ENCODE assay signal across 8 cellular contexts in the genomic region with DNA sequence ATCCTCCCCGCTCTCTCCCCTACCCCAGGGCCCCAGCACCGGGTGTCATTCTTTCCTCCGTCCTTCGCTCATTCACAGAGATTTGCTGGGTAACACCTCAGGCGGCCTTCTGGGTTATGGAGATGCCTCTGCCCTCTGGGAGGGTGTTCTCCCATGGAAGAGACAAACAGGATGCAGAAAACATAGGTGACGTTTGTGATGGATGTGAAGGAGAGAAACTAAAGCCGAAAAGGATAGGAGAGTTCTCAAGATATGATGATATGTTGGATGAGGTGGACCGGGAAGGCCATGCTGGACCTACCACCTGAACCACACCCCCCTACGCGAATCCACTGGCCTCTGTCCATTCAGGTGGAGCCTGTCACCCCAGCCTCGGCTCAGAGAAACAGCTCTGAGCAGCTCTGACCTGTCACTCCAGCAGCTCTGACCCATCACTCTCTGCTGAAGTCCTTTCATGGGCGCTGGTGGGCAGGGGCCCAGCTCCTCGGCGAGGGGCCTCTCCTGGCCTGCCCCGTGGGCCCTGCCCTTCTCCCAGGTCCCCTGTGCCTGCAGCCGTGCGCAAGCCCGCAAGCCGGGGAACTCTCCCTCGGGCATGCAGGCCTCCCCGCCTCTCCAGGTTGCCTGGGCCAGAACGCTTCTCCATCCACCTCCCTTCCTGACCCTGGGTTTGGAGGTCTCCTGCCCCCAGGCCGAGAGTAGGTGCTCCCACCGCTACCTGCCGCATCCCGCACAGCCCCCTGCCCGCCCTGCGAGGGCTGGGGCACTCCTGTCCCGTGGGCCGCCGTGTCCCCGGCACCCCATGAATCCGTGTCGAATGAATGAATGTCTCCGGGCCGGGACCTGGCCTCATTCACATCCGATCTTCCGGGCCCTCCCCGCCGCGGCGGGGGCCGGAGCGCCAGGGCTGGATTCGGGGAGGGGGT. TPM values are rescaled to one million over a fixed set of nuclear protein-coding genes. Genes with fewer than 3 reads are reported as not detected.
DNase-seq lines count a peak whose midpoint lies in the region; ATAC-seq and TF ChIP-seq lines count a peak whose summit lies in the region.

No MANE protein-coding gene starts in this region.

- no peak for TF ChIP-seq RAD21 in SK-N-SH (IDR thresholded peaks at IDR 0.05; ENCODE audit: low read length)

- peak overlapping the region; percentile 56 for H2BK120ac ChIP-seq in trophoblast cell (ENCODE audit: insufficient read depth, low read length, poor library complexity)

- CTCF ChIA-PET in Calu3 (lab: Charles Lee) = no interaction called here
- CTCF ChIA-PET in SK-N-SH (lab: Yijun Ruan, JAX) = interaction anchor here (0.8 to 3.9 kb wide), 6 partner anchors 9 to 145 kb away, joined by 3 to 22 read pairs (median 4); no protein-coding TSS in a partner anchor

- peaks cover 12% of the 10 kb centered on the region for H3K79me1 ChIP-seq in trophoblast cell (ENCODE audit: low read length)

- H4K8ac ChIP-seq in trophoblast cell (ENCODE audit: low read depth, low read length) = peak overlapping the region; percentile 80

- no peaks in the 10 kb centered on the region for H3K9me3 ChIP-seq in SK-N-SH
- peaks cover 3% of the 10 kb centered on the region for H3K9me3 ChIP-seq in trophoblast cell (ENCODE audit: insufficient read depth, low read depth, low read length)

- no peak for TF ChIP-seq EP300 in SK-N-SH (IDR thresholded peaks at IDR 0.05; ENCODE audit: borderline replicate concordance in 1 of 2, low read depth in 1 of 2, low read length in 1 of 2)

- H3K23ac ChIP-seq in trophoblast cell (ENCODE audit: low read length) = no peak overlapping the region

- no peak for ATAC-seq in GM19463 (IDR thresholded peaks at IDR 0.05; ENCODE audit: unreplicated experiment)
- no peak for ATAC-seq in GM21723 (IDR thresholded peaks at IDR 0.05; ENCODE audit: unreplicated experiment)
- ATAC-seq in GM21576 (IDR thresholded peaks at IDR 0.05; ENCODE audit: unreplicated experiment) = no peak

- peak overlapping the region; percentile 76 for H3K9ac ChIP-seq in SK-N-SH
- no peak overlapping the region for H3K9ac ChIP-seq in trophoblast cell (ENCODE audit: low read length)

- H3K4me1 Mint-ChIP-seq in Calu3 (ENCODE audit: low read depth, unreplicated experiment) = no peaks in the 10 kb centered on the region

- H3K36me3 ChIP-seq in SK-N-SH (replicated peaks in 1 of 2; ENCODE audit: control insufficient read depth in 1 of 2, insufficient read depth in 2 of 2, low read length in 1 of 2) = no peaks in the 10 kb centered on the region
- peaks cover 6% of the 10 kb centered on the region in 2 experiments for H3K36me3 ChIP-seq in trophoblast cell (ENCODE audit: control insufficient read depth in 1 of 2, insufficient read depth in 2 of 2, low read length in 2 of 2)

- H3K4ac ChIP-seq in trophoblast cell (ENCODE audit: low read depth, low read length) = peak overlapping the region; percentile 49

- H3K9me2 ChIP-seq in SK-N-SH = no peaks in the 10 kb centered on the region

- peak overlapping the region; percentile 55 for H3K4me3 Mint-ChIP-seq in Calu3 (ENCODE audit: low read depth, unreplicated experiment)

- H3K4me2 ChIP-seq in SK-N-SH (peak overlapping the region; percentile 87), trophoblast cell (ENCODE audit: low read length) (peak overlapping the region; percentile 67)

- 75% methylated on average over 24 of the region's 45 CpGs for WGBS in SK-N-SH (ENCODE audit: low lambda C conversion rate)
- WGBS in trophoblast cell (ENCODE audit: extremely low coverage, insufficient coverage, insufficient read length) = 100% methylated on average over 1 of the region's 45 CpGs

- POLR2A ChIA-PET in SK-N-SH (lab: Yijun Ruan, JAX) = interaction anchor here (1.1 kb wide), 1 partner anchor 11 kb away, joined by 3 read pairs; no protein-coding TSS in a partner anchor

- H3F3A ChIP-seq in SK-N-SH (replicated peaks; ENCODE audit: insufficient read depth) = peaks cover 5% of the 10 kb centered on the region

- H4K12ac ChIP-seq in trophoblast cell (ENCODE audit: low read depth, low read length) = no peak overlapping the region

- peak overlapping the region; percentile 61 for H3K14ac ChIP-seq in trophoblast cell (ENCODE audit: low read length)

- H3K4me1 ChIP-seq in SK-N-SH (ENCODE audit: control insufficient read depth in 1 of 2, insufficient read depth in 2 of 2, low read depth in 1 of 2, low read length in 1 of 2) (peaks cover 6 to 20% of the 10 kb centered on the region in 2 experiments; a peak in 1 of 4 replicates), trophoblast cell (ENCODE audit: control insufficient read depth in 1 of 2, insufficient read depth in 2 of 2, low read length in 2 of 2) (peaks cover 14 to 24% of the 10 kb centered on the region in 2 experiments)

- no TSS peak for BruUV-seq in Calu3 (replicated peaks; lab: Mats Ljungman, UMichigan)

- peak overlapping the region; percentile 64 for H2AK5ac ChIP-seq in trophoblast cell (ENCODE audit: low read length)

- no peaks in the 10 kb centered on the region for H3K9me3 Mint-ChIP-seq in Calu3 (ENCODE audit: low read depth, unreplicated experiment)

- H3K27me3 Mint-ChIP-seq in Calu3 (ENCODE audit: unreplicated experiment) = peaks cover 48% of the 10 kb centered on the region

- peak overlapping the region; percentile 90 for H3K18ac ChIP-seq in trophoblast cell (ENCODE audit: low read length)

- H3K4me3 ChIP-seq in SK-N-SH (ENCODE audit: low read depth in 2 of 2, low read length in 1 of 2) (peak overlapping the region; percentile 67 to 72), fibroblast of mammary gland (ENCODE audit: control insufficient read depth, low read depth, low read length) (peak overlapping the region; percentile 39), trophoblast cell (ENCODE audit: low read depth, low read length) (peak overlapping the region; percentile 67)

- TF ChIP-seq CTCF in Calu3 (IDR thresholded peaks at IDR 0.05; ENCODE audit: unreplicated experiment) = no peak
- no peak for TF ChIP-seq CTCF in SK-N-SH (IDR thresholded peaks at IDR 0.05)
- no peak for TF ChIP-seq CTCF in fibroblast of mammary gland (conservative IDR thresholded peaks at IDR 0.05; ENCODE audit: control insufficient read depth, insufficient read depth, low read depth, low read length)

- peaks cover 35% of the 10 kb centered on the region for H4K20me1 ChIP-seq in SK-N-SH (ENCODE audit: insufficient read depth)

- H3K27me3 ChIP-seq in SK-N-SH (ENCODE audit: insufficient read depth) (no peaks in the 10 kb centered on the region), trophoblast cell (ENCODE audit: insufficient read depth, low read length) (no peaks in the 10 kb centered on the region)

- peaks cover 5% of the 10 kb centered on the region for H3K36me3 Mint-ChIP-seq in Calu3 (ENCODE audit: insufficient read depth, unreplicated experiment)

- peak overlapping the region; percentile 41 for H4K91ac ChIP-seq in trophoblast cell (ENCODE audit: low read depth, low read length)

- H3K27ac ChIP-seq in SK-N-SH (ENCODE audit: low read depth in 2 of 2, low read length in 1 of 2) = peak overlapping the region; percentile 17 to 35; a peak in 1 of 4 replicates
- H3K27ac ChIP-seq in trophoblast cell (ENCODE audit: low read depth, low read length) = no peak overlapping the region

- DNase-seq in Calu3 = no peak
- no peak for DNase-seq in SK-N-SH
- DNase-seq in fibroblast of mammary gland (ENCODE audit: low read depth) = no peak
- DNase-seq in trophoblast cell = peak in 1 of 2 donors; percentile 28
- DNase-seq in AG08396 (ENCODE audit: low spot score) = no peak

- peak overlapping the region; percentile 51 for H2BK12ac ChIP-seq in trophoblast cell (ENCODE audit: low read length)

- H3K27ac Mint-ChIP-seq in Calu3 (ENCODE audit: unreplicated experiment) = no peak overlapping the region

- intact Hi-C loops in Calu3 (cut with micrococcal nuclease; ENCODE audit: unreplicated experiment) = no loop called here

- H2AFZ ChIP-seq in SK-N-SH (ENCODE audit: low read depth) (peak overlapping the region; percentile 65; the same call in 1 of the 2 replicates), trophoblast cell (ENCODE audit: insufficient read depth, low read length, poor library complexity) (peak overlapping the region; percentile 63)

- peak overlapping the region; percentile 45 for H2BK5ac ChIP-seq in trophoblast cell (ENCODE audit: low read depth, low read length, poor library complexity)

- H3K79me2 ChIP-seq in SK-N-SH (ENCODE audit: insufficient read depth) = peaks cover 38% of the 10 kb centered on the region
- H3K79me2 ChIP-seq in trophoblast cell (ENCODE audit: control insufficient read depth, insufficient read depth, low read length, poor library complexity) = peaks cover 9% of the 10 kb centered on the region

TF ChIP-seq in SK-N-SH, 30 proteins besides CTCF, POLR2A, EP300 and RAD21 (continues in another document):
- no peak for TF ChIP-seq TCF12 (IDR thresholded peaks at IDR 0.05)
- no peak for TF ChIP-seq FOXM1 (IDR thresholded peaks at IDR 0.05; ENCODE audit: low read depth)
- TF ChIP-seq CHD2 (IDR thresholded peaks at IDR 0.05; ENCODE audit: low read length, partially characterized antibody) = no peak
- no peak for TF ChIP-seq MEF2A (IDR thresholded peaks at IDR 0.05; ENCODE audit: borderline replicate concordance, low read depth)
- TF ChIP-seq RFX5 (IDR thresholded peaks at IDR 0.05; ENCODE audit: low read length) = no peak
- TF ChIP-seq, protein P1, sequence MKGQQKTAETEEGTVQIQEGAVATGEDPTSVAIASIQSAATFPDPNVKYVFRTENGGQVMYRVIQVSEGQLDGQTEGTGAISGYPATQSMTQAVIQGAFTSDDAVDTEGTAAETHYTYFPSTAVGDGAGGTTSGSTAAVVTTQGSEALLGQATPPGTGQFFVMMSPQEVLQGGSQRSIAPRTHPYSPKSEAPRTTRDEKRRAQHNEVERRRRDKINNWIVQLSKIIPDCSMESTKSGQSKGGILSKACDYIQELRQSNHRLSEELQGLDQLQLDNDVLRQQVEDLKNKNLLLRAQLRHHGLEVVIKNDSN (IDR thresholded peaks at IDR 0.05; ENCODE audit: borderline replicate concordance, low read depth) = no peak
- no peak for TF ChIP-seq POLR2AphosphoS5 (IDR thresholded peaks at IDR 0.05; ENCODE audit: low read depth, low read length)
- TF ChIP-seq TEAD4 (IDR thresholded peaks at IDR 0.05; ENCODE audit: borderline replicate concordance, insufficient read depth) = no peak
- no peak for TF ChIP-seq EZH2phosphoT487 (IDR thresholded peaks at IDR 0.05; ENCODE audit: borderline replicate concordance, low read depth)
- TF ChIP-seq SMC3 (IDR thresholded peaks at IDR 0.05; ENCODE audit: low read depth, low read length) = no peak
- TF ChIP-seq GATA2 (CRISPR knock-in tag; IDR thresholded peaks at IDR 0.05) = no peak

RNA-seq across cellular contexts. Expression of a gene that starts 0.7 kb away (rescaled TPM):
- total RNA-seq in Calu3 (2022) = 14.4 and 16.1 TPM in 2 replicates
- 40.6 and 52.9 TPM in 2 replicates for polyA plus RNA-seq in SK-N-SH (2012; rRNA removed)
- polyA plus RNA-seq in SK-N-SH (2012; cell fraction: cytosol; rRNA removed) = 30.8 and 37.3 TPM in 2 replicates
- polyA plus RNA-seq in SK-N-SH (2012; cell fraction: nucleus; rRNA removed) = 21.5 and 23.7 TPM in 2 replicates
- 24.9 and 25.0 TPM in 2 replicates for polyA plus RNA-seq in trophoblast cell (2013)
